13 cellular contexts compared by ENCODE assay signal in the genomic region with DNA sequence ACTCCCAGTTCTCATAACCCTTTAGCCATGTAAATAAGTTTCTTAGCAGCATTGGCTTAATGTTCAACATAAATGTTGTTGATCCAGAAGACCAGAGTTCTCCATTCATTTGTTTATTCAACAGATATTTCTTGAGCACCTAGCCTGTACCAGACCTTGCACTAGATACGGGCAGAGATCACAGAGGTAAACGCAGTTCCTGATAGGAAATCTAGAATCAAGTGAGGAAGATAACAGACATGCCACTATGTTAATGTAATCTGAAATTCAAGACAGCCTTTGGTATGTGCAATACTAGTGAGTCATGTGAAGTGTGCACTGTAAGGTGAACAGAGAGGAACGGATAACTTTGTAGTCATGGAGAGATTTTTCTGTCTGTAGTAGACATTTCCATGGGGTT. TPM values are rescaled to one million over a fixed set of nuclear protein-coding genes. Genes with fewer than 3 reads are reported as not detected.
DNase-seq lines count a peak whose midpoint lies in the region; ATAC-seq, FAIRE-seq and TF ChIP-seq lines count a peak whose summit lies in the region.
"Had no signal": no experiment of that assay in that cellular context is flagged by ENCODE, and none has a peak within 500 bp of the region (broad histone marks: within the 10 kb centered on the region; RNA-seq: fewer than 3 reads in every experiment).

No MANE protein-coding gene starts in this region.

- DNase-seq in Caki2 (ENCODE audit: low read depth) = peak; percentile 32
- DNase-seq in HS-5 (ENCODE audit: low read depth) = peak; percentile 61
- DNase-seq in activated CD4-positive, alpha-beta memory T cell treated with anti-CD3 and anti-CD28 coated beads for 36 hours = no peak
- peak; percentile 32 for DNase-seq in hepatocyte (ENCODE audit: low spot score)
- no peak for DNase-seq in NCI-H2081 (lab: John Stamatoyannopoulos, UW)
- DNase-seq in uterus = no peak
- no peak for DNase-seq in DMS79 treated with DMSO at 0.1 percent for 48 hours (lab: John Stamatoyannopoulos, UW)
- DNase-seq in pancreas = no peak
- DNase-seq: mesendoderm, stomach had no signal

- peak overlapping the region; percentile 26 for H3K27ac Mint-ChIP-seq in activated CD4-positive, alpha-beta memory T cell treated with anti-CD3 and anti-CD28 coated beads for 36 hours
- H3K27ac Mint-ChIP-seq: activated naive CD4-positive, alpha-beta T cell treated with anti-CD3 and anti-CD28 coated beads, Interleukin-2, amount 50 U/mL, for 72 hours had no signal

- no peaks in the 10 kb centered on the region for H3K27me3 Mint-ChIP-seq in activated CD4-positive, alpha-beta memory T cell treated with anti-CD3 and anti-CD28 coated beads for 36 hours

- FAIRE-seq in pancreas (lab: Jason Lieb, UNC) = no peak

- 52% methylated on average over 3 of the region's 3 CpGs for WGBS in hepatocyte (ENCODE audit: low lambda C conversion rate, missing lambda C conversion rate)
- WGBS in pancreas, 2 donors = 71 to 77% methylated on average over 3 of the region's 3 CpGs

- TF ChIP-seq CTCF in hepatocyte (IDR thresholded peaks at IDR 0.05; ENCODE audit: poor library complexity) (no peak), uterus (IDR thresholded peaks at IDR 0.05) (no peak), pancreas (IDR thresholded peaks at IDR 0.05) (no peak)

- no peak for TF ChIP-seq POLR2A in uterus (IDR thresholded peaks at IDR 0.05)

- POLR2A ChIA-PET in activated CD4-positive, alpha-beta memory T cell treated with anti-CD3 and anti-CD28 coated beads for 36 hours (lab: Charles Lee) = no interaction called here

- peaks cover 75% of the 10 kb centered on the region for H3K4me1 Mint-ChIP-seq in activated CD4-positive, alpha-beta memory T cell treated with anti-CD3 and anti-CD28 coated beads for 36 hours (ENCODE audit: low read depth)

- H3K36me3 ChIP-seq in hepatocyte (replicated peaks; ENCODE audit: insufficient read depth, low read depth) (peaks cover 3% of the 10 kb centered on the region), uterus (no peaks in the 10 kb centered on the region), pancreas (peaks cover 0 to 6% (median 3%) of the 10 kb centered on the region in 3 donors)

- peaks cover 11% of the 10 kb centered on the region for H4K20me1 ChIP-seq in hepatocyte (ENCODE audit: insufficient read depth, poor library complexity, severe bottlenecking)

- peaks cover 61% of the 10 kb centered on the region for H3K79me2 ChIP-seq in hepatocyte

- H2AFZ ChIP-seq in hepatocyte = no peak overlapping the region

- ATAC-seq in pancreas = no peak
- ATAC-seq: activated naive CD4-positive, alpha-beta T cell treated with anti-CD3 and anti-CD28 coated beads, Interleukin-2, amount 50 U/mL, for 72 hours had no signal

- intact Hi-C loops in activated CD4-positive, alpha-beta memory T cell treated with anti-CD3 and anti-CD28 coated beads for 36 hours (cut with micrococcal nuclease) = loop anchor here (10.0 kb wide), 1 partner anchor 1638 kb away; a partner anchor contains a TSS
- intact Hi-C loops in uterus (cut with DNase I; ENCODE audit: low total_unique reads) (no loop called here), pancreas (cut with DNase I) (no loop called here)

- H3K36me3 Mint-ChIP-seq in activated CD4-positive, alpha-beta memory T cell treated with anti-CD3 and anti-CD28 coated beads for 36 hours = peaks cover 67% of the 10 kb centered on the region

- H3K4me1 ChIP-seq in hepatocyte (ENCODE audit: insufficient read depth) (peaks cover 6% of the 10 kb centered on the region), uterus (peaks cover 0 to 3% of the 10 kb centered on the region in 2 donors), pancreas (peaks cover 3 to 7% (median 4%) of the 10 kb centered on the region in 3 donors)

- in situ Hi-C loops in Caki2 (cut with HindIII; ENCODE audit: low pct_unique_long_range_greater_than_20kb, low sequenced_read_pairs) = no loop called here

- H3K27ac ChIP-seq in hepatocyte (peak overlapping the region; percentile 6), uterus (no peak overlapping the region), pancreas (no peak overlapping the region)
- H3K27ac ChIP-seq: esophagus muscularis mucosa, stomach had no signal

- H3K9me3 ChIP-seq in hepatocyte (ENCODE audit: low read depth) (no peaks in the 10 kb centered on the region), uterus (no peaks in the 10 kb centered on the region), pancreas (no peaks in the 10 kb centered on the region)
- H3K9me3 ChIP-seq: esophagus muscularis mucosa, stomach had no signal

- H3K27me3 ChIP-seq in hepatocyte (peaks cover 12% of the 10 kb centered on the region), uterus (peaks cover 0 to 8% of the 10 kb centered on the region in 2 donors), pancreas (peaks cover 0 to under 1% (median 0%) of the 10 kb centered on the region in 4 donors)

- H3K4me3 Mint-ChIP-seq in activated CD4-positive, alpha-beta memory T cell treated with anti-CD3 and anti-CD28 coated beads for 36 hours = peak overlapping the region; percentile 36

- H3K4me2 ChIP-seq in hepatocyte = peak overlapping the region; percentile 83

- H3K9me3 Mint-ChIP-seq in activated CD4-positive, alpha-beta memory T cell treated with anti-CD3 and anti-CD28 coated beads for 36 hours = no peaks in the 10 kb centered on the region

- CTCF ChIA-PET in activated CD4-positive, alpha-beta memory T cell treated with anti-CD3 and anti-CD28 coated beads for 36 hours (lab: Charles Lee) = no interaction called here

- H3K9me2 ChIP-seq in hepatocyte (replicated peaks; ENCODE audit: insufficient read depth) = no peaks in the 10 kb centered on the region

- no peak overlapping the region for H3K4me3 ChIP-seq in hepatocyte
- H3K4me3 ChIP-seq in uterus = no peak overlapping the region
- no peak overlapping the region for H3K4me3 ChIP-seq in pancreas
- H3K4me3 ChIP-seq: esophagus muscularis mucosa, stomach had no signal

RNA-seq across cellular contexts. Expression of a gene that starts 3.0 kb away (rescaled TPM):
- total RNA-seq in Caki2 (2014; rRNA removed; shearing (Covaris generic); ENCODE audit: low replicate concordance) = 117 and 181 TPM in 2 replicates
- 100 to 1,000 TPM; 259 to 265 TPM for total RNA-seq in activated CD4-positive, alpha-beta memory T cell treated with anti-CD3 and anti-CD28 coated beads for 36 hours
- total RNA-seq in hepatocyte (113 and 131 TPM in 2 replicates), uterus (100 to 1,000 TPM in 2 of 4 donors, 10 to 100 TPM in 2; 57.2 to 156 (median 99.4) TPM), pancreas (10 to 100 TPM; 15.9 to 33.8 (median 24.0) TPM)
- polyA plus RNA-seq in hepatocyte (81.1 and 92.0 TPM in 2 replicates), pancreas (10 to 100 TPM in 1 of 2 donors, 1 to 10 TPM in 1; 10.0 to 24.5 TPM)

RNA-seq across cellular contexts. Expression of a gene that starts 9.3 kb away (rescaled TPM):
- not detected in 2 replicates for total RNA-seq in Caki2 (2014; rRNA removed; shearing (Covaris generic); ENCODE audit: low replicate concordance)
- total RNA-seq in activated CD4-positive, alpha-beta memory T cell treated with anti-CD3 and anti-CD28 coated beads for 36 hours = under 1 TPM; 0.31 to 0.43 TPM
- total RNA-seq in hepatocyte (not detected in 2 replicates), uterus (not detected), pancreas (under 1 TPM in 3 of 6 donors, not detected in 3; 0.14 to 0.25 (median 0.14) TPM)
- polyA plus RNA-seq in hepatocyte (not detected in 2 replicates), pancreas (under 1 TPM in 1 of 2 donors, not detected in 1; 0.19 TPM)
- total RNA-seq: esophagus muscularis mucosa; stomach; T-helper 1 cell treated with Interleukin-12 subunit alpha and Interleukin-12 subunit beta and Interleukin-4 antibody, amounts not matched to agents 30 ng/mL and 1 ng/mL, for 36 hours had no signal
- polyA plus RNA-seq: stomach had no signal

RNA-seq across cellular contexts. Expression of a gene that starts 21.4 kb away (rescaled TPM):
- not detected in 2 replicates for total RNA-seq in Caki2 (2014; rRNA removed; shearing (Covaris generic); ENCODE audit: low replicate concordance)
- total RNA-seq in activated CD4-positive, alpha-beta memory T cell treated with anti-CD3 and anti-CD28 coated beads for 36 hours = under 1 TPM; 0.19 to 0.24 TPM
- total RNA-seq in hepatocyte = not detected in 2 replicates
- polyA plus RNA-seq in hepatocyte = not detected in 2 replicates
- not detected for total RNA-seq in uterus
- under 1 TPM in 2 of 6 donors, not detected in 4; 0.29 to 0.53 TPM for total RNA-seq in pancreas
- under 1 TPM in 1 of 2 donors, not detected in 1; 0.07 TPM for polyA plus RNA-seq in pancreas
- total RNA-seq: esophagus muscularis mucosa; T-helper 1 cell treated with Interleukin-12 subunit alpha and Interleukin-12 subunit beta and Interleukin-4 antibody, amounts not matched to agents 30 ng/mL and 1 ng/mL, for 36 hours had no signal
- polyA plus RNA-seq: stomach had no signal

Comparison
In these comparisons a context has a peak if more than half of its experiments do, and no peak if none do; other contexts are left out.
1. DNase-seq: peak in Caki2 (single experiment), HS-5 (single experiment) and hepatocyte (single experiment); none in activated CD4-positive, alpha-beta memory T cell treated with anti-CD3 and anti-CD28 coated beads for 36 hours (single experiment), NCI-H2081 (0 of 2), uterus (0 of 2), DMS79 treated with DMSO at 0.1 percent for 48 hours (single experiment) and pancreas (0 of 6).